ENCODE assay signal across 8 cellular contexts in the genomic region with DNA sequence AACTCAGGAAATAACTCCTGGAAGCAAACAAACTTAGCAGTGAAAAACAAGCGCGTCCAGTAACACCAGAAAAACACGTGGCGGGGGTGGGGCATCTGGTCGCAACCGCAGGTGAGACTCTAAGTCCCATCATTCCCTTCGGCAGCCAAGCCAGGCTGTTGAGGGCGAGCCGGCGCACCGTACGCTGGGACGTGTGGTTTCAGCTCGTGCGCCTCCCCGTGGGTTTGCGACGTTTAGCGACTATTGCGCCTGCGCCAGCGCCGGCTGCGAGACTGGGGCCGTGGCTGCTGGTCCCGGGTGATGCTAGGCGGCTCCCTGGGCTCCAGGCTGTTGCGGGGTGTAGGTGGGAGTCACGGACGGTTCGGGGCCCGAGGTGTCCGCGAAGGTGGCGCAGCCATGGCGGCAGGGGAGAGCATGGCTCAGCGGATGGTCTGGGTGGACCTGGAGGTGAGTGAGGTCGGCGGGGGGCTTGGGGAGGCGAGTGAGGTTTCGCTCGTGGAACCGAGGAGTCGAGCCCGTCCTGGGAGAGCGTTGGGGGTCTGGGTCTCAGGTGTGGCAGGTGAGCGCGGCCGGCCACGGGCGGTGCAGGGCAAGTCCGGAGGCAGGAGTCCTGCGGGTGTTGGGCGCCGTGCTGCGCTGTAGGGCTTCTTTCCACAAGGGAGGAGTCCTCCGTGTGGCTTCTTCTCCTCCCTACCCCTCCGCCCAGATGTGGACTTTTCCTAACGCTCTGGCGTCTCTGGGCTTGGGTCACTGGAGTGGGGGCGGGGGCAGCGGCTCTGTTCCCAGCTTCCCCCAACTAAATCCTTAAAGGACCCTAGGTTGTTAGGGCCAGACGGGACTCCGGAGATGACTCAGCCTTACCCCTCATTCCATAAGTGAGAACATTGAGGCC. TPM values are rescaled to one million over a fixed set of nuclear protein-coding genes. Genes with fewer than 3 reads are reported as not detected.
DNase-seq lines count a peak whose midpoint lies in the region; ATAC-seq and TF ChIP-seq lines count a peak whose summit lies in the region.

A gene (plus strand): TSS at position 239 of the 892 bp plus-strand sequence. CDS start 62 bp downstream, at position 301.

- H3K9ac ChIP-seq in muscle layer of colon (ENCODE audit: low read length) = peak within 1 kb of the TSS; percentile 71

- POLR2A ChIA-PET in Panc1 (lab: Charles Lee) = no interaction called here

- in situ Hi-C loops in Panc1 (cut with HindIII; ENCODE audit: low pct_unique_long_range_greater_than_20kb, low sequenced_read_pairs) = no loop called here

- DNase-seq in DMS79 treated with DMSO at 0.1 percent for 48 hours (lab: John Stamatoyannopoulos, UW) (peak; percentile 92), KG1 (lab: John Stamatoyannopoulos, UW) (peak; percentile 96), Panc1 (ENCODE audit: low read depth, low spot score) (peak; percentile 80)
- DNase-seq in activated T-cell treated with anti-CD3 and anti-CD28 coated beads, Interleukin-2, amount 50 U/mL, for 4 hours = peak; percentile 92
- DNase-seq in stimulated activated CD8-positive, alpha-beta memory T cell treated with anti-CD3 and anti-CD28 coated beads, Interleukin-7, amount 100 ng/mL, for 24 hours (ENCODE audit: low read depth) = peak; percentile 86

- H3K4me3 ChIP-seq in Panc1 (ENCODE audit: low read depth in 2 of 2, low read length in 2 of 2) (peak within 1 kb of the TSS; percentile 86 to 91), esophagus (ENCODE audit: low read depth in 1 of 2, low read length in 2 of 2) (peak within 1 kb of the TSS; percentile 94 to 96), muscle layer of colon (ENCODE audit: low read depth in 1 of 2, low read length in 2 of 2) (peak within 1 kb of the TSS; percentile 88 to 95)

- peaks cover 27% of the 10 kb centered on the region for H3K4me1 Mint-ChIP-seq in activated T-cell treated with anti-CD3 and anti-CD28 coated beads, Interleukin-2, amount 50 U/mL, for 4 hours (ENCODE audit: low read depth)

- BruUV-seq in Panc1 (replicated peaks; lab: Mats Ljungman, UMichigan) = no TSS peak

- TF ChIP-seq CTCF in Panc1 (IDR thresholded peaks at IDR 0.05) = peak; percentile 21; the same call in 1 of the 2 replicates

- peak within 1 kb of the TSS; percentile 88 for H3K27ac ChIP-seq in Panc1 (ENCODE audit: low read length)
- peak within 1 kb of the TSS; percentile 69 to 86 for H3K27ac ChIP-seq in esophagus (ENCODE audit: low read depth in 2 of 2, low read length in 1 of 2)
- peak within 1 kb of the TSS; percentile 86 for H3K27ac ChIP-seq in muscle layer of colon (ENCODE audit: low read depth, low read length)

- H3K9me3 ChIP-seq in Panc1 (ENCODE audit: control insufficient read depth, insufficient read depth, low read depth, low read length) (no peaks in the 10 kb centered on the region), esophagus (ENCODE audit: control insufficient read depth in 2 of 2, insufficient read depth in 1 of 2, low read depth in 1 of 2, low read length in 1 of 2) (no peaks in the 10 kb centered on the region), muscle layer of colon (ENCODE audit: low read length) (no peaks in the 10 kb centered on the region)

- intact Hi-C loops in Panc1 (cut with micrococcal nuclease; ENCODE audit: unreplicated experiment) = loop anchor here (10.0 kb wide), 1 partner anchor 95 kb away; no protein-coding TSS in a partner anchor

- H3K27me3 ChIP-seq in Panc1 (ENCODE audit: control insufficient read depth, insufficient read depth, low read length) = no peaks in the 10 kb centered on the region
- no peaks in the 10 kb centered on the region for H3K27me3 ChIP-seq in esophagus (ENCODE audit: control insufficient read depth in 1 of 2, insufficient read depth in 2 of 2, low read length in 2 of 2)
- H3K27me3 ChIP-seq in muscle layer of colon (ENCODE audit: control insufficient read depth in 1 of 2, insufficient read depth in 2 of 2, low read length in 2 of 2) = no peaks in the 10 kb centered on the region

- H3K36me3 Mint-ChIP-seq in activated T-cell treated with anti-CD3 and anti-CD28 coated beads, Interleukin-2, amount 50 U/mL, for 4 hours (ENCODE audit: insufficient read depth) = peaks cover 13% of the 10 kb centered on the region

- peak; percentile 99 for ATAC-seq in GM21723 (IDR thresholded peaks at IDR 0.05; ENCODE audit: unreplicated experiment)
- ATAC-seq in Panc1 = peak; percentile 99
- ATAC-seq in activated T-cell treated with anti-CD3 and anti-CD28 coated beads, Interleukin-2, amount 50 U/mL, for 4 hours = peak; percentile 98

- H3K36me3 ChIP-seq in Panc1 (ENCODE audit: control insufficient read depth, insufficient read depth, low read length) (no peaks in the 10 kb centered on the region), esophagus (ENCODE audit: control insufficient read depth in 2 of 2, insufficient read depth in 2 of 2, low read length in 1 of 2) (peaks cover 0 to 2% of the 10 kb centered on the region in 2 donors), muscle layer of colon (ENCODE audit: insufficient read depth, low read length) (peaks cover 3% of the 10 kb centered on the region)

- peaks cover 2% of the 10 kb centered on the region for H3K27me3 Mint-ChIP-seq in activated T-cell treated with anti-CD3 and anti-CD28 coated beads, Interleukin-2, amount 50 U/mL, for 4 hours (ENCODE audit: low read depth)

- no peaks in the 10 kb centered on the region for H3K9me3 Mint-ChIP-seq in activated T-cell treated with anti-CD3 and anti-CD28 coated beads, Interleukin-2, amount 50 U/mL, for 4 hours

- H3K4me1 ChIP-seq in Panc1 (ENCODE audit: control insufficient read depth, insufficient read depth, low read length) (peaks cover 20% of the 10 kb centered on the region), esophagus (ENCODE audit: control insufficient read depth in 2 of 2, insufficient read depth in 2 of 2, low read length in 1 of 2) (no peaks in the 10 kb centered on the region), muscle layer of colon (ENCODE audit: insufficient read depth, low read length) (peaks cover 18% of the 10 kb centered on the region)

- 0% methylated on average over 59 to 64 of the region's 64 CpGs for WGBS in esophagus, 2 donors

- peak within 1 kb of the TSS; percentile 97 for H3K4me3 Mint-ChIP-seq in activated T-cell treated with anti-CD3 and anti-CD28 coated beads, Interleukin-2, amount 50 U/mL, for 4 hours

- CTCF ChIA-PET in Panc1 (lab: Charles Lee) = interaction anchor here (0.7 kb wide), 1 partner anchor 877 kb away, joined by 10 read pairs; no protein-coding TSS in a partner anchor

RNA-seq across cellular contexts. Expression of the gene that starts here (rescaled TPM):
- 111 TPM for total RNA-seq in Panc1 (2021; ENCODE audit: unreplicated experiment)
- polyA plus RNA-seq in Panc1 (2012; ENCODE audit: insufficient read length) = 191 TPM
- 10 to 100 TPM; 62.5 to 68.4 (median 66.5) TPM for total RNA-seq in activated T-cell treated with anti-CD3 and anti-CD28 coated beads, Interleukin-2, amount 50 U/mL, for 4 hours
- 10 to 100 TPM; 76.8 to 82.7 TPM for polyA plus RNA-seq in esophagus

Comparison
In these comparisons a context has a peak if more than half of its experiments do, and no peak if none do; other contexts are left out.
1. Peak in every context shown above with its lines: DNase-seq, ATAC-seq, H3K4me3 ChIP-seq and H3K27ac ChIP-seq.